In genomic region chr1:21217812-21218596, GRCh38 we compare ENCODE assay signal across 8 cellular contexts. TPM values are rescaled to one million over a fixed set of nuclear protein-coding genes. Genes with fewer than 3 reads are reported as not detected.
DNase-seq lines count a peak whose midpoint lies in the region; ATAC-seq and TF ChIP-seq lines count a peak whose summit lies in the region.

No MANE protein-coding gene starts in this region.

- peak; percentile 69 for TF ChIP-seq CTCF in Loucy (conservative IDR thresholded peaks at IDR 0.05; ENCODE audit: low read length)

- H3K4me2 ChIP-seq in Loucy (ENCODE audit: low read depth, low read length, poor library complexity, severe bottlenecking) = no peak overlapping the region

- H3K9me2 ChIP-seq in Loucy (replicated peaks; ENCODE audit: low read depth, low read length) = no peaks in the 10 kb centered on the region

- intact Hi-C loops in cardiac septum (cut with DNase I) = no loop called here

- no peaks in the 10 kb centered on the region for H3K9me3 ChIP-seq in Loucy (ENCODE audit: insufficient read depth, low read depth, low read length)

- H4K20me1 ChIP-seq in Loucy (ENCODE audit: insufficient read depth, low read length, poor library complexity, severe bottlenecking) = no peaks in the 10 kb centered on the region

- H3K36me3 ChIP-seq in Loucy (ENCODE audit: insufficient read depth, low read length) = no peaks in the 10 kb centered on the region

- H3K79me2 ChIP-seq in Loucy (ENCODE audit: insufficient read depth, low read length) = no peaks in the 10 kb centered on the region

- no peak overlapping the region for H3K4me3 ChIP-seq in Loucy (ENCODE audit: low read length, poor library complexity, severe bottlenecking)

- no peaks in the 10 kb centered on the region for H3K4me1 ChIP-seq in Loucy (ENCODE audit: insufficient read depth, low read length, poor library complexity, severe bottlenecking)

- H3F3A ChIP-seq in Loucy (ENCODE audit: low read depth) = no peaks in the 10 kb centered on the region

- peak; percentile 55 for DNase-seq in Daoy (ENCODE audit: low read depth)
- DNase-seq in activated T-cell treated with anti-CD3 and anti-CD28 coated beads for 24 hours (ENCODE audit: low read depth) = peak; percentile 10
- DNase-seq in cardiac septum (ENCODE audit: low spot score) = peak; percentile 80
- DNase-seq in stimulated activated CD4-positive, alpha-beta T cell treated with anti-CD3 and anti-CD28 coated beads, Interleukin-2, amount 100 ng/mL, for 24 hours = peak; percentile 51 to 63
- DNase-seq in C1 segment of cervical spinal cord (lab: John Stamatoyannopoulos, UW) = no peak

- no peaks in the 10 kb centered on the region for H3K27me3 ChIP-seq in Loucy (ENCODE audit: insufficient read depth, low read length, poor library complexity, severe bottlenecking)

- ATAC-seq in GM19328 (IDR thresholded peaks at IDR 0.05; ENCODE audit: unreplicated experiment) = no peak
- ATAC-seq in GM18873 (IDR thresholded peaks at IDR 0.05; ENCODE audit: low FRiP score, unreplicated experiment) = no peak

- no peak overlapping the region for H3K9ac ChIP-seq in Loucy (ENCODE audit: low read depth, low read length, poor library complexity, severe bottlenecking)

- H2AFZ ChIP-seq in Loucy (ENCODE audit: low read length) = no peak overlapping the region

RNA-seq across cellular contexts. Expression of gene EIF4G3, which starts 41.3 kb away (rescaled TPM):
- total RNA-seq in Daoy (2014; rRNA removed; shearing (Covaris generic)) = 31.3 and 33.9 TPM in 2 replicates
- total RNA-seq in cardiac septum = 45.6 TPM

Comparison
In these comparisons a context has a peak if more than half of its experiments do, and no peak if none do; other contexts are left out.
1. DNase-seq: peak in Daoy (single experiment), activated T-cell treated with anti-CD3 and anti-CD28 coated beads for 24 hours (single experiment), cardiac septum (single experiment) and stimulated activated CD4-positive, alpha-beta T cell treated with anti-CD3 and anti-CD28 coated beads, Interleukin-2, amount 100 ng/mL, for 24 hours (2 of 2); none in C1 segment of cervical spinal cord (0 of 14).